ENCODE assay signal across 13 cellular contexts in the genomic region with DNA sequence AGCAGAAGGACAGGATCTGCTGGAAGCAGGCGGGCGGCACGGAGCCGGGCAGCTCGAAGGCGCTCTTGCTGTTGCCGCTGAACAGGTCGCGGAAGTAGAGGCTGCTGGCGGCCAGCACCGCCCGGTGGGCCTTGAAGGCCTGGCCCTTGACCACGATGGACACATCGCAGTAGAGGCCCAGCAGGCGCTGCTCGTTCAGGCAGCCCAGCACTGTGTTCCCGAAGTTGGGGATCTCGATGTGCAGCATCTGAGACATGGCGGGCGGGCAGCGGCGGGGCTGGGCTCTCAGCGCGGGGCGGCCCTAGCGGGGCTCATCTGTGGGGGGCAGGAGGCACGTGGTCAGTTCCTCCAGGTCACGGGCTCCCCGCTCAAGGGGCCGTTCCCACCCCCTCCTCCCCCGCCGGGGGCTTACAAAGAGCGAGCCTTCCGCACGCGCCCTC. TPM values are rescaled to one million over a fixed set of nuclear protein-coding genes. Genes with fewer than 3 reads are reported as not detected.
DNase-seq lines count a peak whose midpoint lies in the region; ATAC-seq and TF ChIP-seq lines count a peak whose summit lies in the region.
"Had no signal": no experiment of that assay in that cellular context is flagged by ENCODE, and none has a peak within 500 bp of the region (broad histone marks: within the 10 kb centered on the region; RNA-seq: fewer than 3 reads in every experiment).

No MANE protein-coding gene starts in this region.

- TF ChIP-seq CTCF in WI38 (IDR thresholded peaks at IDR 0.05; ENCODE audit: low read depth, low read length) (no peak), osteoblast (IDR thresholded peaks at IDR 0.05; ENCODE audit: extremely low read depth, low read depth, low read length) (no peak), GM10266 (IDR thresholded peaks at IDR 0.05; ENCODE audit: control insufficient read depth, insufficient read depth, low read depth, missing control alignments) (no peak)

- H3K36me3 ChIP-seq in BLaER1 = no peaks in the 10 kb centered on the region
- peaks cover 10% of the 10 kb centered on the region for H3K36me3 ChIP-seq in osteoblast (ENCODE audit: insufficient read depth, low read length)

- H3K4me1 ChIP-seq in BLaER1 = peaks cover 100% of the 10 kb centered on the region
- peaks cover 19% of the 10 kb centered on the region for H3K4me1 ChIP-seq in osteoblast (ENCODE audit: insufficient read depth, low read length)

- H3K27me3 ChIP-seq in BLaER1 (peaks cover 52% of the 10 kb centered on the region), osteoblast (ENCODE audit: insufficient read depth, low read length) (no peaks in the 10 kb centered on the region)

- H3K4me2 ChIP-seq in BLaER1 (peak overlapping the region; percentile 100), osteoblast (ENCODE audit: insufficient read depth, low read length) (no peak overlapping the region)

- no peak overlapping the region for H3K9ac ChIP-seq in BLaER1

- no peak for ATAC-seq in HG03045 (IDR thresholded peaks at IDR 0.05; ENCODE audit: unreplicated experiment)
- ATAC-seq: activated CD4-positive, alpha-beta T cell treated with anti-CD3 and anti-CD28 coated beads for 36 hours had no signal

- H2AFZ ChIP-seq in osteoblast (ENCODE audit: low read length) = no peak overlapping the region

- DNase-seq in head of caudate nucleus (peak in 28 of 42 donors; percentile 21 to 74 (median 47)), osteoblast (ENCODE audit: insufficient read length, low spot score, missing footprints) (peak; percentile 84), NCI-H524 (lab: John Stamatoyannopoulos, UW) (no peak), GM10266 (ENCODE audit: extremely low spot score) (no peak)
- no peak for DNase-seq in NK-92 treated with Interleukin-12 subunit alpha and Interleukin-12 subunit beta, amount 100 ng/mL, for 24 hours (lab: John Stamatoyannopoulos, UW)
- DNase-seq: activated CD4-positive, alpha-beta T cell treated with anti-CD3 and anti-CD28 coated beads for 36 hours; activated naive CD4-positive, alpha-beta T cell; COR-L47; NCI-H2107; RPMI8226 had no signal

- intact Hi-C loops in head of caudate nucleus (cut with DNase I) = loop anchor here (5.0 kb wide), 2 partner anchors 37 to 88 kb away; a partner anchor contains a TSS

- H4K20me1 ChIP-seq in BLaER1 (peaks cover 38% of the 10 kb centered on the region), osteoblast (ENCODE audit: insufficient read depth, low read length) (peaks cover 35% of the 10 kb centered on the region)

- H3K4me3 ChIP-seq in BLaER1 = peak overlapping the region; percentile 65
- H3K4me3 ChIP-seq in WI38 (ENCODE audit: low read depth, low read length) = peak overlapping the region; percentile 66
- H3K4me3 ChIP-seq in osteoblast (ENCODE audit: insufficient read depth, low read length) = peak overlapping the region; percentile 79

- H3K79me2 ChIP-seq in osteoblast (ENCODE audit: insufficient read depth, low read length) = peaks cover 69% of the 10 kb centered on the region

- H3K27ac ChIP-seq in BLaER1 (no peak overlapping the region), osteoblast (ENCODE audit: low read depth, low read length) (no peak overlapping the region)

- H3K9me3 ChIP-seq in BLaER1 = no peaks in the 10 kb centered on the region
- no peaks in the 10 kb centered on the region for H3K9me3 ChIP-seq in osteoblast (ENCODE audit: low read depth, low read length)

RNA-seq across cellular contexts. Expression of a gene that starts 44.8 kb away (rescaled TPM):
- total RNA-seq in osteoblast = 25.3 and 32.9 TPM in 2 replicates

Comparison
In these comparisons a context has a peak if more than half of its experiments do, and no peak if none do; other contexts are left out.
1. DNase-seq: peak in head of caudate nucleus (28 of 42) and osteoblast (single experiment); none in NCI-H524 (0 of 2), GM10266 (single experiment) and NK-92 treated with Interleukin-12 subunit alpha and Interleukin-12 subunit beta, amount 100 ng/mL, for 24 hours (single experiment).
2. Peak in every context shown above with its lines, with median percentiles within 50 percentile points of each other: H3K4me3 ChIP-seq.